ENCODE assay signal across 29 cellular contexts in genomic region chr7:156655232-156655628, GRCh38. TPM values are rescaled to one million over a fixed set of nuclear protein-coding genes. Genes with fewer than 3 reads are reported as not detected.
"Had no signal": no experiment of that assay in that cellular context is flagged by ENCODE, and none has a peak within 500 bp of the region (broad histone marks: within the 10 kb centered on the region; RNA-seq: fewer than 3 reads in every experiment).

No MANE protein-coding gene starts in this region.

- H3K36me3 Mint-ChIP-seq: mesothelial cell of epicardium had no signal

- H3K27ac ChIP-seq: colonic mucosa, epithelial cell of prostate, esophagus squamous epithelium, gastrocnemius medialis, heart right ventricle, left lung, lower lobe of right lung had no signal

- H3K4me1 ChIP-seq: colonic mucosa, gastrocnemius medialis, heart right ventricle, left lung, lower lobe of right lung had no signal

- H3K9me3 ChIP-seq: colonic mucosa, esophagus squamous epithelium, gastrocnemius medialis, heart right ventricle, left lung, lower lobe of right lung, mucosa of descending colon had no signal

- H3K9me3 Mint-ChIP-seq: dendritic cell treated with granulocyte-macrophage colony-stimulating factor and Interleukin-4, amounts not matched to agents 40 ng/mL and 50 ng/mL, for 4 days had no signal

- H3K27me3 ChIP-seq: colonic mucosa had no signal

- H3K4me1 Mint-ChIP-seq: endodermal cell had no signal

- DNase-seq: colonic mucosa; cortex of kidney; effector CD8-positive, alpha-beta T cell; effector memory CD8-positive, alpha-beta T cell; endodermal cell; erythroblast; esophagus squamous epithelium; foreskin fibroblast; foreskin melanocyte; gastrocnemius medialis; glutamatergic neuron; head of caudate nucleus; heart right ventricle; hippocampal formation; left cardiac atrium; left lung; left ventricle myocardium superior; lower lobe of right lung; mesenchymal stem cell; mucosa of descending colon; naive thymus-derived CD4-positive, alpha-beta T cell had no signal

- H3K27ac Mint-ChIP-seq: dendritic cell treated with granulocyte-macrophage colony-stimulating factor and Interleukin-4, amounts not matched to agents 40 ng/mL and 50 ng/mL, for 4 days; effector memory CD8-positive, alpha-beta T cell; endodermal cell; mesothelial cell of epicardium; naive thymus-derived CD4-positive, alpha-beta T cell had no signal

- FAIRE-seq: endometrium, islet of Langerhans, keratinocyte had no signal

- H3K36me3 ChIP-seq: colonic mucosa, esophagus squamous epithelium, gastrocnemius medialis, heart right ventricle, left lung, lower lobe of right lung had no signal

- H3K4me3 ChIP-seq: colonic mucosa, esophagus squamous epithelium, gastrocnemius medialis, heart right ventricle, left lung, lower lobe of right lung, mucosa of descending colon had no signal

- H3K4me3 Mint-ChIP-seq: dendritic cell treated with granulocyte-macrophage colony-stimulating factor and Interleukin-4, amounts not matched to agents 40 ng/mL and 50 ng/mL, for 4 days; effector memory CD8-positive, alpha-beta T cell; endodermal cell; mesothelial cell of epicardium; naive thymus-derived CD4-positive, alpha-beta T cell had no signal

- ATAC-seq: effector memory CD8-positive, alpha-beta T cell; esophagus mucosa; gastrocnemius medialis; heart right ventricle; left cardiac atrium; left lung; left ventricle myocardium superior; lower lobe of right lung; mucosa of descending colon; naive thymus-derived CD4-positive, alpha-beta T cell had no signal

RNA-seq across cellular contexts. Expression of gene RNF32, which starts 14.7 kb away (rescaled TPM):
- total RNA-seq: left ventricle myocardium superior, mesenteric fat pad had no signal
